In genomic region chr14:71388862-71389261, GRCh38 we compare ENCODE assay signal across 28 cellular contexts.
DNase-seq lines count a peak whose midpoint lies in the region; ATAC-seq and TF ChIP-seq lines count a peak whose summit lies in the region.
"Had no signal": no experiment of that assay in that cellular context is flagged by ENCODE, and none has a peak within 500 bp of the region (broad histone marks: within the 10 kb centered on the region; RNA-seq: fewer than 3 reads in every experiment).

No MANE protein-coding gene starts in this region.

- no peak for TF ChIP-seq POLR2A in sigmoid colon (IDR thresholded peaks at IDR 0.05)

- H3K4me3 Mint-ChIP-seq in activated CD4-positive, alpha-beta T cell treated with anti-CD3 and anti-CD28 coated beads, Interleukin-2, amount 10 ng/mL, durations not matched to agents 7 days and 5 days: no peak overlapping the region
- no peak overlapping the region for H3K4me3 Mint-ChIP-seq in stimulated activated naive B cell treated with anti-CD40 and anti-IgM and Interleukin-4, amounts not matched to agents 10 μg/mL and 1 μg/mL and 100 μg/mL, for 72 hours
- no peak overlapping the region for H3K4me3 Mint-ChIP-seq in endothelial cell (ENCODE audit: unreplicated experiment)
- H3K4me3 Mint-ChIP-seq: activated naive CD4-positive, alpha-beta T cell treated with anti-CD3 and anti-CD28 coated beads for 36 hours; CD4-positive, CD25-positive, alpha-beta regulatory T cell; central memory CD8-positive, alpha-beta T cell; nephron had no signal

- H3K4me1 Mint-ChIP-seq in activated CD4-positive, alpha-beta T cell treated with anti-CD3 and anti-CD28 coated beads, Interleukin-2, amount 10 ng/mL, durations not matched to agents 7 days and 5 days: peaks cover 8% of the 10 kb centered on the region
- peaks cover 42 to 79% of the 10 kb centered on the region in 2 donors for H3K4me1 Mint-ChIP-seq in stimulated activated naive B cell treated with anti-CD40 and anti-IgM and Interleukin-4, amounts not matched to agents 10 μg/mL and 1 μg/mL and 100 μg/mL, for 72 hours
- H3K4me1 Mint-ChIP-seq in endothelial cell (ENCODE audit: unreplicated experiment): peaks cover 15% of the 10 kb centered on the region
- H3K4me1 Mint-ChIP-seq: nephron had no signal

- peaks cover 8% of the 10 kb centered on the region for H3K36me3 Mint-ChIP-seq in activated CD4-positive, alpha-beta T cell treated with anti-CD3 and anti-CD28 coated beads, Interleukin-2, amount 10 ng/mL, durations not matched to agents 7 days and 5 days (ENCODE audit: low read depth)
- H3K36me3 Mint-ChIP-seq in stimulated activated naive B cell treated with anti-CD40 and anti-IgM and Interleukin-4, amounts not matched to agents 10 μg/mL and 1 μg/mL and 100 μg/mL, for 72 hours: peaks cover 36 to 55% of the 10 kb centered on the region in 2 donors
- H3K36me3 Mint-ChIP-seq in endothelial cell (ENCODE audit: low read depth, unreplicated experiment): peaks cover 10% of the 10 kb centered on the region

- intact Hi-C loops in PC-9 (cut with micrococcal nuclease; ENCODE audit: unreplicated experiment): no loop called here
- intact Hi-C loops in sigmoid colon (cut with DNase I): no loop called here
- intact Hi-C loops in mammary epithelial cell (cut with micrococcal nuclease): no loop called here

- in situ Hi-C loops in mammary epithelial cell (cut with MboI; ENCODE audit: low sequenced_read_pairs in 2 of 2): no loop called here

- H2AFZ ChIP-seq in PC-9 (no peak overlapping the region), mammary epithelial cell (ENCODE audit: low read depth, low read length) (no peak overlapping the region)

- BruUV-seq in PC-9 (replicated peaks; lab: Mats Ljungman, UMichigan): no TSS peak
- BruUV-seq in mammary epithelial cell (replicated peaks; lab: Mats Ljungman, UMichigan): no TSS peak

- H3K9me3 ChIP-seq in PC-9 (ENCODE audit: insufficient read depth, low read depth): no peaks in the 10 kb centered on the region
- H3K9me3 ChIP-seq in sigmoid colon: no peaks in the 10 kb centered on the region
- H3K9me3 ChIP-seq in mammary epithelial cell (replicated peaks; ENCODE audit: insufficient read depth, low read length): no peaks in the 10 kb centered on the region
- H3K9me3 ChIP-seq: body of pancreas had no signal

- no peaks in the 10 kb centered on the region for H3K27me3 ChIP-seq in PC-9 (ENCODE audit: insufficient read depth, low read depth)
- H3K27me3 ChIP-seq in foreskin keratinocyte: no peaks in the 10 kb centered on the region
- H3K27me3 ChIP-seq in sigmoid colon: no peaks in the 10 kb centered on the region
- H3K27me3 ChIP-seq in mammary epithelial cell (ENCODE audit: insufficient read depth, low read length): no peaks in the 10 kb centered on the region
- H3K27me3 ChIP-seq: body of pancreas, dorsolateral prefrontal cortex had no signal

- no peak for ATAC-seq in foreskin keratinocyte
- ATAC-seq in stimulated activated naive B cell treated with anti-CD40 and anti-IgM and Interleukin-4, amounts not matched to agents 10 μg/mL and 1 μg/mL and 100 μg/mL, for 72 hours (replicated peaks): no peak
- ATAC-seq: body of pancreas; stimulated activated naive CD8-positive, alpha-beta T cell treated with anti-CD3 and anti-CD28 coated beads, Interleukin-15, Interleukin-2, amounts not matched to agents 100 U/mL and 50 U/mL, for 24 hours had no signal

- H3F3A ChIP-seq in PC-9 (ENCODE audit: insufficient read depth, low read depth): peaks cover 28% of the 10 kb centered on the region; the same call in 1 of the 2 replicates

- peak overlapping the region; percentile 33 for H3K27ac Mint-ChIP-seq in activated CD4-positive, alpha-beta T cell treated with anti-CD3 and anti-CD28 coated beads, Interleukin-2, amount 10 ng/mL, durations not matched to agents 7 days and 5 days
- peak overlapping the region; percentile 9 for H3K27ac Mint-ChIP-seq in stimulated activated naive B cell treated with anti-CD40 and anti-IgM and Interleukin-4, amounts not matched to agents 10 μg/mL and 1 μg/mL and 100 μg/mL, for 72 hours
- H3K27ac Mint-ChIP-seq in endothelial cell (ENCODE audit: unreplicated experiment): no peak overlapping the region
- H3K27ac Mint-ChIP-seq: activated naive CD4-positive, alpha-beta T cell treated with anti-CD3 and anti-CD28 coated beads for 36 hours; nephron had no signal

- CTCF ChIA-PET in activated CD4-positive, alpha-beta T cell treated with anti-CD3 and anti-CD28 coated beads, Interleukin-2, amount 10 ng/mL, durations not matched to agents 7 days and 5 days (lab: Charles Lee): interaction anchor here (0.6 to 1.1 kb wide), 3 partner anchors 10 to 62 kb away, joined by 3 to 6 read pairs (median 3); no protein-coding TSS in a partner anchor
- CTCF ChIA-PET in PC-9 (lab: Charles Lee) (no interaction called here), mammary epithelial cell (lab: Charles Lee; ENCODE audit: low non-redundant PET) (no interaction called here)

- H3K27ac ChIP-seq in PC-9 (peak overlapping the region; percentile 42; the same call in 1 of the 2 replicates), foreskin keratinocyte (peak overlapping the region; percentile 0), sigmoid colon (no peak overlapping the region), mammary epithelial cell (ENCODE audit: insufficient read depth, low read depth, low read length) (no peak overlapping the region)
- H3K27ac ChIP-seq: body of pancreas, dorsolateral prefrontal cortex had no signal

- POLR2A ChIA-PET in activated CD4-positive, alpha-beta T cell treated with anti-CD3 and anti-CD28 coated beads, Interleukin-2, amount 10 ng/mL, durations not matched to agents 7 days and 5 days (lab: Charles Lee): no interaction called here
- POLR2A ChIA-PET in PC-9 (lab: Charles Lee; ENCODE audit: unreplicated experiment): interaction anchor here (0.8 kb wide), 1 partner anchor 64 kb away, joined by 6 read pairs; no protein-coding TSS in a partner anchor

- H3K4me2 ChIP-seq in PC-9 (no peak overlapping the region; the same call in 1 of the 2 replicates), mammary epithelial cell (ENCODE audit: insufficient read depth, low read depth, low read length) (no peak overlapping the region)

- no peak for DNase-seq in activated CD4-positive, alpha-beta T cell treated with anti-CD3 and anti-CD28 coated beads, Interleukin-2, amount 10 ng/mL, durations not matched to agents 7 days and 5 days
- no peak for DNase-seq in activated CD4-positive, alpha-beta T cell treated with anti-CD3 and anti-CD28 coated beads, Interleukin-2, amount 50 U/mL, for 48 hours
- DNase-seq in PC-9 (peak in 1 of 2 experiments; percentile 72), foreskin keratinocyte (peak in 1 of 2 donors; percentile 29), sigmoid colon (no peak), endothelial cell (ENCODE audit: low spot score) (no peak), mammary epithelial cell (no peak)
- DNase-seq in stimulated activated naive B cell treated with anti-CD40 and anti-IgM and Interleukin-4, amounts not matched to agents 10 μg/mL and 1 μg/mL and 100 μg/mL, for 72 hours: no peak
- DNase-seq: activated CD4-positive, alpha-beta T cell treated with anti-CD3 and anti-CD28 coated beads, Interleukin-2, amount 50 U/mL, for 1 hour; activated naive CD4-positive, alpha-beta T cell treated with anti-CD3 and anti-CD28 coated beads for 36 hours; activated T-cell treated with anti-CD3 and anti-CD28 coated beads, Interleukin-2, amount 50 U/mL, for 48 hours; body of pancreas; CD4-positive, CD25-positive, alpha-beta regulatory T cell; DMS79 treated with DMSO at 0.1 percent for 48 hours; dorsolateral prefrontal cortex; H7; hippocampal formation; MV-4-11; NCI-H1436; NCI-H2081 treated with DMSO at 0.1 percent for 48 hours; NCI-H2227 treated with DMSO at 0.1 percent for 48 hours; NCI-H69; Right ventricle myocardium superior; small intestine; stimulated activated naive CD8-positive, alpha-beta T cell treated with anti-CD3 and anti-CD28 coated beads, Interleukin-15, Interleukin-2, amounts not matched to agents 100 U/mL and 50 U/mL, for 24 hours had no signal

- H3K4me1 ChIP-seq in PC-9 (replicated peaks; ENCODE audit: insufficient read depth) (peaks cover 15% of the 10 kb centered on the region), foreskin keratinocyte (peaks cover 21% of the 10 kb centered on the region), sigmoid colon (peaks cover 0 to 4% (median 2%) of the 10 kb centered on the region in 4 donors), mammary epithelial cell (ENCODE audit: insufficient read depth, low read length) (no peaks in the 10 kb centered on the region)

- no peak overlapping the region for H3K4me3 ChIP-seq in PC-9
- no peak overlapping the region for H3K4me3 ChIP-seq in sigmoid colon
- H3K4me3 ChIP-seq in mammary epithelial cell (replicated peaks in 1 of 3; ENCODE audit: insufficient read depth in 1 of 3, low read depth in 2 of 3, low read length in 3 of 3): no peak overlapping the region
- H3K4me3 ChIP-seq: body of pancreas, dorsolateral prefrontal cortex, lung had no signal

- H4K20me1 ChIP-seq in PC-9 (ENCODE audit: insufficient read depth): peaks cover 25% of the 10 kb centered on the region
- H4K20me1 ChIP-seq in mammary epithelial cell (ENCODE audit: insufficient read depth, low read length): no peaks in the 10 kb centered on the region

- H3K36me3 ChIP-seq in PC-9 (ENCODE audit: low read depth): 0 out of 2 replicates have a peak, but pooled peaks cover 13% of the 10 kb centered on the region
- H3K36me3 ChIP-seq in sigmoid colon: no peaks in the 10 kb centered on the region
- no peaks in the 10 kb centered on the region for H3K36me3 ChIP-seq in mammary epithelial cell (ENCODE audit: insufficient read depth, low read length)

- H3K9me2 ChIP-seq in PC-9 (ENCODE audit: insufficient read depth): no peaks in the 10 kb centered on the region

- dilution Hi-C loops in mammary epithelial cell (cut with HindIII; ENCODE audit: low sequenced_read_pairs): no loop called here

- H3K79me2 ChIP-seq in PC-9 (ENCODE audit: low read depth) (peaks cover 93% of the 10 kb centered on the region), mammary epithelial cell (ENCODE audit: insufficient read depth, low read length) (peaks cover 76% of the 10 kb centered on the region)

- no peaks in the 10 kb centered on the region for H3K9me3 Mint-ChIP-seq in activated CD4-positive, alpha-beta T cell treated with anti-CD3 and anti-CD28 coated beads, Interleukin-2, amount 10 ng/mL, durations not matched to agents 7 days and 5 days
- H3K9me3 Mint-ChIP-seq in stimulated activated naive B cell treated with anti-CD40 and anti-IgM and Interleukin-4, amounts not matched to agents 10 μg/mL and 1 μg/mL and 100 μg/mL, for 72 hours: peaks cover 3 to 4% of the 10 kb centered on the region in 2 donors
- no peaks in the 10 kb centered on the region for H3K9me3 Mint-ChIP-seq in endothelial cell (ENCODE audit: unreplicated experiment)
- H3K9me3 Mint-ChIP-seq: activated naive CD4-positive, alpha-beta T cell treated with anti-CD3 and anti-CD28 coated beads for 36 hours; CD4-positive, CD25-positive, alpha-beta regulatory T cell; central memory CD8-positive, alpha-beta T cell; nephron had no signal

- TF ChIP-seq EP300 in sigmoid colon (IDR thresholded peaks at IDR 0.05): no peak

- WGBS in sigmoid colon, 2 donors: 87 to 91% methylated on average over 4 of the region's 4 CpGs
- 71% methylated on average over 4 of the region's 4 CpGs for WGBS in mammary epithelial cell (ENCODE audit: low coverage, missing lambda C conversion rate)

- no peaks in the 10 kb centered on the region for H3K27me3 Mint-ChIP-seq in activated CD4-positive, alpha-beta T cell treated with anti-CD3 and anti-CD28 coated beads, Interleukin-2, amount 10 ng/mL, durations not matched to agents 7 days and 5 days
- no peaks in the 10 kb centered on the region for H3K27me3 Mint-ChIP-seq in stimulated activated naive B cell treated with anti-CD40 and anti-IgM and Interleukin-4, amounts not matched to agents 10 μg/mL and 1 μg/mL and 100 μg/mL, for 72 hours
- no peaks in the 10 kb centered on the region for H3K27me3 Mint-ChIP-seq in endothelial cell (ENCODE audit: unreplicated experiment)
- H3K27me3 Mint-ChIP-seq: CD4-positive, CD25-positive, alpha-beta regulatory T cell; central memory CD8-positive, alpha-beta T cell had no signal

- TF ChIP-seq CTCF in PC-9 (conservative IDR thresholded peaks at IDR 0.05): no peak
- no peak for TF ChIP-seq CTCF in foreskin keratinocyte (conservative IDR thresholded peaks at IDR 0.05)
- TF ChIP-seq CTCF in sigmoid colon (IDR thresholded peaks at IDR 0.05): no peak
- no peak for TF ChIP-seq CTCF in endothelial cell (IDR thresholded peaks at IDR 0.05; ENCODE audit: unreplicated experiment)
- no peak for TF ChIP-seq CTCF in mammary epithelial cell (conservative IDR thresholded peaks at IDR 0.05 in 1 of 2, IDR thresholded peaks at IDR 0.05 in 1 of 2; ENCODE audit: extremely low read depth in 1 of 2, insufficient read depth in 1 of 2, low read depth in 1 of 2, low read length in 2 of 2)

- H3K9ac ChIP-seq in mammary epithelial cell (ENCODE audit: insufficient read depth, low read length): no peak overlapping the region

Comparison
In these comparisons a context has a peak if more than half of its experiments do, and no peak if none do; other contexts are left out.
1. H3K27ac ChIP-seq: peak in PC-9 (single experiment) and foreskin keratinocyte (single experiment); none in sigmoid colon (0 of 4) and mammary epithelial cell (single experiment).